ENCODE assay signal across 8 cellular contexts in genomic region chr17:7650509-7651096, GRCh38. TPM values are rescaled to one million over a fixed set of nuclear protein-coding genes. Genes with fewer than 3 reads are reported as not detected.
DNase-seq lines count a peak whose midpoint lies in the region; ATAC-seq, FAIRE-seq and TF ChIP-seq lines count a peak whose summit lies in the region.

TSS of gene ATP1B2 (plus strand) at chr17:7650926. CDS start at chr17:7651519, 593 bp downstream.

- no peak within 1 kb of the TSS for H2AK9ac ChIP-seq in IMR-90 (replicated peaks; ENCODE audit: low read depth, low read length, poor library complexity)

- no peak for TF ChIP-seq POLR2A in IMR-90 (IDR thresholded peaks at IDR 0.05; ENCODE audit: low read depth, low read length)

- H3K9me3 ChIP-seq in Caco-2 (no peaks in the 10 kb centered on the region), IMR-90 (ENCODE audit: control insufficient read depth, insufficient read depth, low read length) (no peaks in the 10 kb centered on the region; the same call in 1 of the 2 replicates), T-helper 17 cell (ENCODE audit: control insufficient read depth, low read length, poor library complexity, severe bottlenecking) (no peaks in the 10 kb centered on the region)

- no peak within 1 kb of the TSS for H3K27ac Mint-ChIP-seq in Caco-2 (ENCODE audit: unreplicated experiment)
- peak within 1 kb of the TSS; percentile 62 for H3K27ac Mint-ChIP-seq in T-helper 17 cell

- BruUV-seq in Caco-2 (replicated peaks; lab: Mats Ljungman, UMichigan) (no TSS peak), IMR-90 (replicated peaks; lab: Mats Ljungman, UMichigan) (no TSS peak)

- no peaks in the 10 kb centered on the region; the same call in none of the 2 replicates for H4K20me1 ChIP-seq in IMR-90 (ENCODE audit: insufficient read depth, low read length)

- TF ChIP-seq CTCF in Caco-2 (IDR thresholded peaks at IDR 0.05; ENCODE audit: insufficient read depth in 1 of 2, low read depth in 1 of 2, low read length in 1 of 2, severe bottlenecking in 1 of 2, unreplicated experiment in 1 of 2) (no peak), IMR-90 (conservative IDR thresholded peaks at IDR 0.05; ENCODE audit: low read depth, low read length) (no peak), retinal pigment epithelial cell (conservative IDR thresholded peaks at IDR 0.05; ENCODE audit: low read depth, low read length) (no peak)

- no peaks in the 10 kb centered on the region for H3K9me1 ChIP-seq in IMR-90 (ENCODE audit: insufficient read depth, low read length)

- H3K56ac ChIP-seq in IMR-90 (ENCODE audit: extremely low read depth, insufficient read depth, low read length), result no peak within 1 kb of the TSS

- 0% methylated on average over 6 of the region's 34 CpGs; no CpG with 5 or more reads in 1 of the 2 experiments for WGBS in IMR-90 (ENCODE audit: extremely low coverage in 2 of 2, insufficient read length in 1 of 2), 2 experiments

- no peak within 1 kb of the TSS for H2BK120ac ChIP-seq in IMR-90 (ENCODE audit: low read depth, low read length)

- H3K4me3 ChIP-seq in Caco-2 (ENCODE audit: low read depth, low read length), result peak within 1 kb of the TSS; percentile 35
- peak within 1 kb of the TSS; percentile 30 for H3K4me3 ChIP-seq in IMR-90 (ENCODE audit: insufficient read depth, low read depth, low read length)
- H3K4me3 ChIP-seq in retinal pigment epithelial cell (ENCODE audit: low read length), result peak within 1 kb of the TSS; percentile 38

- dilution Hi-C loops in IMR-90 (cut with HindIII; ENCODE audit: low sequenced_read_pairs, unreplicated experiment), result no loop called here

- no peak within 1 kb of the TSS for H2BK20ac ChIP-seq in IMR-90 (ENCODE audit: low read depth, low read length)

- peaks cover 10% of the 10 kb centered on the region for H3K4me1 Mint-ChIP-seq in Caco-2 (ENCODE audit: low read depth, unreplicated experiment)
- H3K4me1 Mint-ChIP-seq in T-helper 17 cell, result peaks cover 19% of the 10 kb centered on the region

- in situ Hi-C loops in IMR-90 (cut with MboI; ENCODE audit: low sequenced_read_pairs), result no loop called here

- no peak within 1 kb of the TSS for H2BK15ac ChIP-seq in IMR-90 (ENCODE audit: low read depth, low read length)

- CTCF ChIA-PET in Caco-2 (lab: Charles Lee) (interaction anchor here (0.5 to 1.3 kb wide), 8 partner anchors 18 to 370 kb away, joined by 3 to 10 read pairs (median 4); partner anchors contain the start of genes FXR2, NAA38 and TP53), IMR-90 (lab: Yijun Ruan, JAX) (no interaction called here)

- H3K36me3 Mint-ChIP-seq in Caco-2 (ENCODE audit: insufficient read depth, unreplicated experiment) (no peaks in the 10 kb centered on the region), T-helper 17 cell (ENCODE audit: low read depth) (peaks cover 3% of the 10 kb centered on the region)

- no peak within 1 kb of the TSS for H3K27ac ChIP-seq in IMR-90 (ENCODE audit: insufficient read depth, low read length)

- DNase-seq in Caco-2 (peak; percentile 68 to 84), IMR-90 (no peak), T-helper 17 cell (peak; percentile 53 to 74 (median 70)), anterior cingulate cortex (lab: John Stamatoyannopoulos, UW) (peak in 53 of 58 donors; percentile 23 to 84 (median 67)), hypothalamus (lab: John Stamatoyannopoulos, UW) (peak in 41 of 51 donors; percentile 20 to 90 (median 72)), retinal pigment epithelial cell (ENCODE audit: low read depth) (no peak), urothelium cell line (ENCODE audit: low spot score) (peak; percentile 58), COLO829 (ENCODE audit: low spot score) (no peak)

- no peaks in the 10 kb centered on the region for H3K27me3 ChIP-seq in Caco-2 (replicated peaks; ENCODE audit: control insufficient read depth, insufficient read depth, low read length)
- peaks cover 59% of the 10 kb centered on the region for H3K27me3 ChIP-seq in IMR-90 (ENCODE audit: control insufficient read depth, insufficient read depth, low read length)

- H4K5ac ChIP-seq in IMR-90 (ENCODE audit: low read depth, low read length), result no peak within 1 kb of the TSS

- intact Hi-C loops in Caco-2 (cut with micrococcal nuclease; ENCODE audit: unreplicated experiment) (no loop called here), IMR-90 (cut with micrococcal nuclease) (no loop called here)

- H3K23ac ChIP-seq in IMR-90 (ENCODE audit: low read depth, low read length), result peak within 1 kb of the TSS; percentile 38

- no peaks in the 10 kb centered on the region for H3K9me3 Mint-ChIP-seq in Caco-2 (ENCODE audit: unreplicated experiment)

- no peak within 1 kb of the TSS for H4K91ac ChIP-seq in IMR-90 (ENCODE audit: insufficient read depth, low read depth, low read length)

- H3K4me3 Mint-ChIP-seq in Caco-2 (ENCODE audit: unreplicated experiment) (peak within 1 kb of the TSS; percentile 80), T-helper 17 cell (peak within 1 kb of the TSS; percentile 97)

- no peaks in the 10 kb centered on the region for H3K4me1 ChIP-seq in Caco-2
- peaks cover 6% of the 10 kb centered on the region; the same call in 1 of the 2 replicates for H3K4me1 ChIP-seq in IMR-90 (ENCODE audit: control insufficient read depth, insufficient read depth, low read length)

- H3K27me3 Mint-ChIP-seq in Caco-2 (ENCODE audit: insufficient read depth, unreplicated experiment), result peaks cover 9% of the 10 kb centered on the region
- peaks cover 39% of the 10 kb centered on the region for H3K27me3 Mint-ChIP-seq in T-helper 17 cell

- H2BK5ac ChIP-seq in IMR-90 (ENCODE audit: low read depth, low read length, poor library complexity, severe bottlenecking), result no peak within 1 kb of the TSS

- H3K79me1 ChIP-seq in IMR-90 (ENCODE audit: low read depth in 1 of 2, low read length in 2 of 2), result no peaks in the 10 kb centered on the region

- ATAC-seq in IMR-90 (ENCODE audit: low read depth) (peak; percentile 74), T-helper 17 cell (peak; percentile 95)

- H3K14ac ChIP-seq in IMR-90 (replicated peaks; ENCODE audit: low read depth, low read length), result no peak within 1 kb of the TSS

- H2AK5ac ChIP-seq in IMR-90 (ENCODE audit: low read depth, low read length), result no peak within 1 kb of the TSS

- peak within 1 kb of the TSS; percentile 78 for H2AFZ ChIP-seq in IMR-90 (replicated peaks; ENCODE audit: low read length, poor library complexity)

- POLR2A ChIA-PET in Caco-2 (lab: Charles Lee) (interaction anchor here (0.6 to 2.7 kb wide), 11 partner anchors 8 to 262 kb away, joined by 3 to 24 read pairs (median 4); partner anchors contain the start of genes MPDU1, SAT2, TP53 and WRAP53), IMR-90 (lab: Charles Lee; ENCODE audit: unreplicated experiment) (interaction anchor here (0.6 kb wide), 2 partner anchors 17 to 526 kb away, joined by 4 read pairs; no protein-coding TSS in a partner anchor)

- H4K8ac ChIP-seq in IMR-90 (ENCODE audit: low read depth in 2 of 2, low read length in 2 of 2), result no peak within 1 kb of the TSS

- H3K4ac ChIP-seq in IMR-90 (ENCODE audit: low read depth, low read length), result no peak within 1 kb of the TSS

- FAIRE-seq in urothelium cell line (lab: Jason Lieb, UNC), result no peak

- no peak within 1 kb of the TSS for H3K9ac ChIP-seq in IMR-90 (ENCODE audit: low read depth, low read length)

- TF ChIP-seq RAD21 in IMR-90 (IDR thresholded peaks at IDR 0.05; ENCODE audit: low read length), result no peak

- H3K36me3 ChIP-seq in Caco-2 (ENCODE audit: control insufficient read depth, insufficient read depth, low read length) (no peaks in the 10 kb centered on the region), IMR-90 (ENCODE audit: control insufficient read depth, insufficient read depth, low read length) (no peaks in the 10 kb centered on the region)

- no peak within 1 kb of the TSS for H3K18ac ChIP-seq in IMR-90 (ENCODE audit: low read depth, low read length)

- H3K4me2 ChIP-seq in IMR-90 (ENCODE audit: low read depth, low read length), result peak within 1 kb of the TSS; percentile 93

TF ChIP-seq in IMR-90, 13 proteins besides CTCF, POLR2A, EP300 and RAD21:
- TF ChIP-seq MXI1 (IDR thresholded peaks at IDR 0.05; ENCODE audit: borderline replicate concordance, low read depth, low read length) (no peak), SMC3 (IDR thresholded peaks at IDR 0.05; ENCODE audit: low read depth, low read length) (no peak), BHLHE40 (IDR thresholded peaks at IDR 0.05; ENCODE audit: low read depth, low read length) (no peak), RCOR1 (IDR thresholded peaks at IDR 0.05; ENCODE audit: insufficient replicate concordance, low read length) (no peak), MAFK (IDR thresholded peaks at IDR 0.05; ENCODE audit: low read depth, low read length) (no peak), ELK1 (IDR thresholded peaks at IDR 0.05; ENCODE audit: borderline replicate concordance, low read depth, low read length) (no peak), CEBPB (IDR thresholded peaks at IDR 0.05; ENCODE audit: low read depth, low read length) (no peak), FOS (IDR thresholded peaks at IDR 0.05; ENCODE audit: low read depth, low read length) (no peak), CHD1 (IDR thresholded peaks at IDR 0.05; ENCODE audit: low read depth, low read length) (no peak), NFE2L2 (IDR thresholded peaks at IDR 0.05; ENCODE audit: low read depth, low read length) (no peak), RFX5 (IDR thresholded peaks at IDR 0.05; ENCODE audit: low read depth, low read length) (no peak), USF2 (IDR thresholded peaks at IDR 0.05; ENCODE audit: low read depth, low read length) (no peak), MAZ (IDR thresholded peaks at IDR 0.05; ENCODE audit: borderline replicate concordance, low read depth, low read length) (no peak)

RNA-seq across cellular contexts. Expression of gene ATP1B2, which starts in this region (rescaled TPM):
- total RNA-seq in Caco-2 (2022) (0.11 and 0.14 TPM in 2 replicates), IMR-90 (2012; rRNA removed) (not detected in 2 replicates), T-helper 17 cell (under 1 TPM in 1 of 2 donors, not detected in 1; 0.15 TPM)
- 0.02 TPM in 1 of 2 replicates, not detected in the other for polyA plus RNA-seq in IMR-90 (2012; rRNA removed)
- 0.02 TPM in 1 of 2 replicates, not detected in the other for polyA plus RNA-seq in IMR-90 (2012; cell fraction: cytosol; rRNA removed)
- polyA plus RNA-seq in IMR-90 (2012; cell fraction: nucleus; rRNA removed; ENCODE audit: low replicate concordance), result 0.02 TPM in 2 replicates

Comparison
In these comparisons a context has a peak if more than half of its experiments do, and no peak if none do; other contexts are left out.
1. Peak in DNase-seq and H3K4me3 ChIP-seq in Caco-2; RNA of the gene not detected or under 1 TPM.
2. Peak in ATAC-seq, H3K4me3 ChIP-seq and H3K4me2 ChIP-seq in IMR-90; RNA of the gene not detected or under 1 TPM.
3. Peak in DNase-seq and ATAC-seq in T-helper 17 cell; RNA of the gene not detected or under 1 TPM.
4. DNase-seq: peak in anterior cingulate cortex (53 of 58), hypothalamus (41 of 51) and urothelium cell line (single experiment); none in IMR-90 (single experiment), retinal pigment epithelial cell (single experiment) and COLO829 (single experiment).
5. Peak in every context shown above with its lines, with median percentiles within 50 percentile points of each other: H3K4me3 ChIP-seq.